In the genomic region with DNA sequence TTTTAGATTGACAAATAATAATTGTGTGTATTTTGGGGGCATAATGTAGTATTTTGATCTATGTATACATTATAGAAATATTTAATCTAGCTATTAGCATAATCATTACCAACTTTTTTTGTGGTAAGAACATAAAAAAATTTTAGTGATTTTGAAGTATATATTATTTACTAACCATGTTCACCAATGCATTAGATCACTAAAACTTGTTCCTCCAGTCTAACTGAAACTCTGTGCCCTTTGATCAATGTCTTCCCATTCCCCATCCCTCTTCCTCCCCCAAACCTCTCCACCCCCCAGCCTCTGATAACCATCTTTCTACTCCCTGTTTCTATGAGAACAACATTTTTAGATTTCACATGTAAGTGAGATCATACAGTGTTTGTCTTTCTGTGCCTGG, we compare ENCODE assay signal across 10 cellular contexts.
"Had no signal": no experiment of that assay in that cellular context is flagged by ENCODE, and none has a peak within 500 bp of the region (broad histone marks: within the 10 kb centered on the region; RNA-seq: fewer than 3 reads in every experiment).

No MANE protein-coding gene starts in this region.

- DNase-seq: GM23248, GOT3, H7, H9, HCEC 1CT, HFFc6 had no signal

- H3K9me3 ChIP-seq: HAP-1 had no signal

- H3K9me3 Mint-ChIP-seq: GM23338, H9, HFFc6 had no signal

- H3K27ac Mint-ChIP-seq: GM23338, H9, HFFc6 had no signal

- H3K4me1 Mint-ChIP-seq: GM23338 had no signal

- H3K4me1 ChIP-seq: HAP-1 had no signal

- H3K9ac ChIP-seq: GM23248 had no signal

- H3K27ac ChIP-seq: GM23248 had no signal

- H2AFZ ChIP-seq: GM23248, GM23338 had no signal

- FAIRE-seq: H1 had no signal

- H3K4me2 ChIP-seq: GM23338 had no signal

- ATAC-seq: GM23338, HCT116 had no signal

- H3K36me3 ChIP-seq: HAP-1 had no signal

- H3K4me3 Mint-ChIP-seq: GM23338, H9, HFFc6 had no signal

- H3K4me3 ChIP-seq: GM23248, GM23338, HAP-1 had no signal
